In the genomic region with DNA sequence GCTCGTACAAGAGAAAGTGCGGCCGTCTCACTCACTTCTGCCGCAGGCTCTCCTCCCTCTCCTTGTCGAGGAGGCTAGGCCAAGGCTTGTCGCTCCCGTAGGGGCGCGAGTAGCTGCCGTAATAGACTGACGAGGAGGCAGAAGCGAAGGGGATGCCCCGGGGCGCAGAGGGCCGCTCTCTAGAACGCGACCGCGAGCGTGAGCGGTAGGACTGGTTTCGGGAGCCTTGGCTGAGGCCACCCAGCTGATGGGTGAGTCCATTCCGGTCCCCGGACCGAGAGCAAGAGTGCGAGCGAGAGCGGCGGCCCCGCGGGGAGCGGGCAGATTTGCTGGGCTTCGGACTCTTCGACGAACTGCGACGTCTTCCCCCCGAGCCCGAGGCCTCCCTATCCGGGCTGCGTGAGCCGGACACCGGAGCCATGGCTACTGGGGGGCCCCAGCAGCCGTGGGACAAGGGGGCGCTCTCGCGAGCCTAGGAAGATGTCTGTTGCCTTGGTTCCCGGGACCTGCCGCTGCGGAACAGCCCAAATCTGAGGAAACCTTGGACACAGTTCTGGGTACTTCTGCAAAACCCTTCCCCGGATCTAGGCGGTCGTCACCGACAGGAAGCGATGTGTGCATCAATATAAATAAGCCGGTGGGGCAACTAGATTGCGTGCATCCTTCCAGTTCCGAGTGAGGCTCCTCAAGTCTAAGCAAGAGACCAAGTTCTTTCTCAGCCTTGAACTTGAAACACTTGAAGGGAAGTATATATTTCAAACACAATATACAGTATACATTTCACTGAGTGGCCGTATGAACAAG, we compare ENCODE assay signal across 1 cellular context.
A peak's percentile ranks its signal among the peaks of the same experiment; 100 is the strongest.
TF ChIP-seq lines count a peak whose summit lies in the region.

TSS of gene NKAP (minus strand) at position 567 of the 804 bp plus-strand sequence. CDS start at position 421, 146 bp downstream.

TF ChIP-seq in HepG2, 621 proteins besides CTCF, POLR2A, EP300 and RAD21 (continued from another document and continues in another):
- TF ChIP-seq, protein P1, sequence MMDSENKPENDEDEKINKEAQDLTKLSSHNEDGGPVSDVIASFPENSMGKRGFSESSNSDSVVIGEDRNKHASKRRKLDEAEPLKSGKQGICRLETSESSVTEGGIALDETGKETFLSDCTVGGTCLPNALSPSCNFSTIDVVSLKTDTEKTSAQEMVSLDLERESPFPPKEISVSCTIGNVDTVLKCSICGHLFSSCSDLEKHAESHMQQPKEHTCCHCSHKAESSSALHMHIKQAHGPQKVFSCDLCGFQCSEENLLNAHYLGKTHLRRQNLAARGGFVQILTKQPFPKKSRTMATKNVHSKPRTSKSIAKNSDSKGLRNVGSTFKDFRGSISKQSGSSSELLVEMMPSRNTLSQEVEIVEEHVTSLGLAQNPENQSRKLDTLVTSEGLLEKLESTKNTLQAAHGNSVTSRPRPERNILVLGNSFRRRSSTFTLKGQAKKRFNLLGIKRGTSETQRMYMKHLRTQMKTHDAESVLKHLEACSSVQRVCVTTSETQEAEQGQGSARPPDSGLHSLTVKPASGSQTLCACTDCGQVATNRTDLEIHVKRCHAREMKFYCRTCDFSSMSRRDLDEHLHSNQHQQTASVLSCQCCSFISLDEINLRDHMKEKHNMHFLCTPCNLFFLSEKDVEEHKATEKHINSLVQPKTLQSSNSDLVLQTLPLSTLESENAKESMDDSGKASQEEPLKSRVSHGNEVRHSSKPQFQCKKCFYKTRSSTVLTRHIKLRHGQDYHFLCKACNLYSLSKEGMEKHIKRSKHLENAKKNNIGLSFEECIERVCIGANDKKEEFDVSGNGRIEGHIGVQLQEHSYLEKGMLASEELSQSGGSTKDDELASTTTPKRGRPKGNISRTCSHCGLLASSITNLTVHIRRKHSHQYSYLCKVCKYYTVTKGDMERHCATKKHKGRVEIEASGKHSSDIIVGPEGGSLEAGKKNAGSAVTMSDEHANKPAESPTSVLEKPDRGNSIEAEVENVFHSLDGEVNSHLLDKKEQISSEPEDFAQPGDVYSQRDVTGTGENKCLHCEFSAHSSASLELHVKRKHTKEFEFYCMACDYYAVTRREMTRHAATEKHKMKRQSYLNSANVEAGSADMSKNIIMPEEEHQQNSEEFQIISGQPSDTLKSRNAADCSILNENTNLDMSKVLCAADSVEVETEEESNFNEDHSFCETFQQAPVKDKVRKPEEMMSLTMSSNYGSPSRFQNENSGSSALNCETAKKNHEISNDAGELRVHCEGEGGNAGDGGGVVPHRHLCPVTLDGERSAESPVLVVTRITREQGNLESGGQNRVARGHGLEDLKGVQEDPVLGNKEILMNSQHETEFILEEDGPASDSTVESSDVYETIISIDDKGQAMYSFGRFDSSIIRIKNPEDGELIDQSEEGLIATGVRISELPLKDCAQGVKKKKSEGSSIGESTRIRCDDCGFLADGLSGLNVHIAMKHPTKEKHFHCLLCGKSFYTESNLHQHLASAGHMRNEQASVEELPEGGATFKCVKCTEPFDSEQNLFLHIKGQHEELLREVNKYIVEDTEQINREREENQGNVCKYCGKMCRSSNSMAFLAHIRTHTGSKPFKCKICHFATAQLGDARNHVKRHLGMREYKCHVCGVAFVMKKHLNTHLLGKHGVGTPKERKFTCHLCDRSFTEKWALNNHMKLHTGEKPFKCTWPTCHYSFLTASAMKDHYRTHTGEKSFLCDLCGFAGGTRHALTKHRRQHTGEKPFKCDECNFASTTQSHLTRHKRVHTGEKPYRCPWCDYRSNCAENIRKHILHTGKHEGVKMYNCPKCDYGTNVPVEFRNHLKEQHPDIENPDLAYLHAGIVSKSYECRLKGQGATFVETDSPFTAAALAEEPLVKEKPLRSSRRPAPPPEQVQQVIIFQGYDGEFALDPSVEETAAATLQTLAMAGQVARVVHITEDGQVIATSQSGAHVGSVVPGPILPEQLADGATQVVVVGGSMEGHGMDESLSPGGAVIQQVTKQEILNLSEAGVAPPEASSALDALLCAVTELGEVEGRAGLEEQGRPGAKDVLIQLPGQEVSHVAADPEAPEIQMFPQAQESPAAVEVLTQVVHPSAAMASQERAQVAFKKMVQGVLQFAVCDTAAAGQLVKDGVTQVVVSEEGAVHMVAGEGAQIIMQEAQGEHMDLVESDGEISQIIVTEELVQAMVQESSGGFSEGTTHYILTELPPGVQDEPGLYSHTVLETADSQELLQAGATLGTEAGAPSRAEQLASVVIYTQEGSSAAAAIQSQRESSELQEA (CRISPR knock-in tag; IDR thresholded peaks at IDR 0.05; ENCODE audit: not compliant biosample characterization), result no peak
- no peak for TF ChIP-seq KLF13 (CRISPR knock-in tag; IDR thresholded peaks at IDR 0.05)
- no peak for TF ChIP-seq ZNF234 (CRISPR knock-in tag; conservative IDR thresholded peaks at IDR 0.05)
- TF ChIP-seq TIGD3 (CRISPR knock-in tag; IDR thresholded peaks at IDR 0.05; ENCODE audit: borderline replicate concordance), result no peak
- no peak for TF ChIP-seq MTA3 (CRISPR knock-in tag; IDR thresholded peaks at IDR 0.05)
- no peak for TF ChIP-seq SRSF9 (IDR thresholded peaks at IDR 0.05; ENCODE audit: borderline replicate concordance, insufficient read depth, low read depth, low read length, poor library complexity, severe bottlenecking)
- peak; percentile 52; the same call in 1 of the 2 replicates for TF ChIP-seq ZNF777 (CRISPR knock-in tag; IDR thresholded peaks at IDR 0.05)
- TF ChIP-seq ZSCAN31 (CRISPR knock-in tag; IDR thresholded peaks at IDR 0.05; ENCODE audit: low read depth), result peak; percentile 39; the same call in 1 of the 2 replicates
- TF ChIP-seq PATZ1 (CRISPR knock-in tag; IDR thresholded peaks at IDR 0.05), result peak; percentile 87
- TF ChIP-seq, protein P2, sequence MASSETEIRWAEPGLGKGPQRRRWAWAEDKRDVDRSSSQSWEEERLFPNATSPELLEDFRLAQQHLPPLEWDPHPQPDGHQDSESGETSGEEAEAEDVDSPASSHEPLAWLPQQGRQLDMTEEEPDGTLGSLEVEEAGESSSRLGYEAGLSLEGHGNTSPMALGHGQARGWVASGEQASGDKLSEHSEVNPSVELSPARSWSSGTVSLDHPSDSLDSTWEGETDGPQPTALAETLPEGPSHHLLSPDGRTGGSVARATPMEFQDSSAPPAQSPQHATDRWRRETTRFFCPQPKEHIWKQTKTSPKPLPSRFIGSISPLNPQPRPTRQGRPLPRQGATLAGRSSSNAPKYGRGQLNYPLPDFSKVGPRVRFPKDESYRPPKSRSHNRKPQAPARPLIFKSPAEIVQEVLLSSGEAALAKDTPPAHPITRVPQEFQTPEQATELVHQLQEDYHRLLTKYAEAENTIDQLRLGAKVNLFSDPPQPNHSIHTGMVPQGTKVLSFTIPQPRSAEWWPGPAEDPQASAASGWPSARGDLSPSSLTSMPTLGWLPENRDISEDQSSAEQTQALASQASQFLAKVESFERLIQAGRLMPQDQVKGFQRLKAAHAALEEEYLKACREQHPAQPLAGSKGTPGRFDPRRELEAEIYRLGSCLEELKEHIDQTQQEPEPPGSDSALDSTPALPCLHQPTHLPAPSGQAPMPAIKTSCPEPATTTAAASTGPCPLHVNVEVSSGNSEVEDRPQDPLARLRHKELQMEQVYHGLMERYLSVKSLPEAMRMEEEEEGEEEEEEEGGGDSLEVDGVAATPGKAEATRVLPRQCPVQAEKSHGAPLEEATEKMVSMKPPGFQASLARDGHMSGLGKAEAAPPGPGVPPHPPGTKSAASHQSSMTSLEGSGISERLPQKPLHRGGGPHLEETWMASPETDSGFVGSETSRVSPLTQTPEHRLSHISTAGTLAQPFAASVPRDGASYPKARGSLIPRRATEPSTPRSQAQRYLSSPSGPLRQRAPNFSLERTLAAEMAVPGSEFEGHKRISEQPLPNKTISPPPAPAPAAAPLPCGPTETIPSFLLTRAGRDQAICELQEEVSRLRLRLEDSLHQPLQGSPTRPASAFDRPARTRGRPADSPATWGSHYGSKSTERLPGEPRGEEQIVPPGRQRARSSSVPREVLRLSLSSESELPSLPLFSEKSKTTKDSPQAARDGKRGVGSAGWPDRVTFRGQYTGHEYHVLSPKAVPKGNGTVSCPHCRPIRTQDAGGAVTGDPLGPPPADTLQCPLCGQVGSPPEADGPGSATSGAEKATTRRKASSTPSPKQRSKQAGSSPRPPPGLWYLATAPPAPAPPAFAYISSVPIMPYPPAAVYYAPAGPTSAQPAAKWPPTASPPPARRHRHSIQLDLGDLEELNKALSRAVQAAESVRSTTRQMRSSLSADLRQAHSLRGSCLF (CRISPR knock-in tag; IDR thresholded peaks at IDR 0.05; ENCODE audit: borderline replicate concordance), result no peak
- TF ChIP-seq, protein P3, sequence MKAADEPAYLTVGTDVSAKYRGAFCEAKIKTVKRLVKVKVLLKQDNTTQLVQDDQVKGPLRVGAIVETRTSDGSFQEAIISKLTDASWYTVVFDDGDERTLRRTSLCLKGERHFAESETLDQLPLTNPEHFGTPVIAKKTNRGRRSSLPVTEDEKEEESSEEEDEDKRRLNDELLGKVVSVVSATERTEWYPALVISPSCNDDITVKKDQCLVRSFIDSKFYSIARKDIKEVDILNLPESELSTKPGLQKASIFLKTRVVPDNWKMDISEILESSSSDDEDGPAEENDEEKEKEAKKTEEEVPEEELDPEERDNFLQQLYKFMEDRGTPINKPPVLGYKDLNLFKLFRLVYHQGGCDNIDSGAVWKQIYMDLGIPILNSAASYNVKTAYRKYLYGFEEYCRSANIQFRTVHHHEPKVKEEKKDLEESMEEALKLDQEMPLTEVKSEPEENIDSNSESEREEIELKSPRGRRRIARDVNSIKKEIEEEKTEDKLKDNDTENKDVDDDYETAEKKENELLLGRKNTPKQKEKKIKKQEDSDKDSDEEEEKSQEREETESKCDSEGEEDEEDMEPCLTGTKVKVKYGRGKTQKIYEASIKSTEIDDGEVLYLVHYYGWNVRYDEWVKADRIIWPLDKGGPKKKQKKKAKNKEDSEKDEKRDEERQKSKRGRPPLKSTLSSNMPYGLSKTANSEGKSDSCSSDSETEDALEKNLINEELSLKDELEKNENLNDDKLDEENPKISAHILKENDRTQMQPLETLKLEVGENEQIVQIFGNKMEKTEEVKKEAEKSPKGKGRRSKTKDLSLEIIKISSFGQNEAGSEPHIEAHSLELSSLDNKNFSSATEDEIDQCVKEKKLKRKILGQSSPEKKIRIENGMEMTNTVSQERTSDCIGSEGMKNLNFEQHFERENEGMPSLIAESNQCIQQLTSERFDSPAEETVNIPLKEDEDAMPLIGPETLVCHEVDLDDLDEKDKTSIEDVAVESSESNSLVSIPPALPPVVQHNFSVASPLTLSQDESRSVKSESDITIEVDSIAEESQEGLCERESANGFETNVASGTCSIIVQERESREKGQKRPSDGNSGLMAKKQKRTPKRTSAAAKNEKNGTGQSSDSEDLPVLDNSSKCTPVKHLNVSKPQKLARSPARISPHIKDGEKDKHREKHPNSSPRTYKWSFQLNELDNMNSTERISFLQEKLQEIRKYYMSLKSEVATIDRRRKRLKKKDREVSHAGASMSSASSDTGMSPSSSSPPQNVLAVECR (CRISPR knock-in tag; IDR thresholded peaks at IDR 0.05; ENCODE audit: borderline replicate concordance), result peak; percentile 71; the same call in 1 of the 2 replicates
- no peak for TF ChIP-seq NR3C1 (CRISPR knock-in tag; IDR thresholded peaks at IDR 0.05)
- TF ChIP-seq, protein P4, sequence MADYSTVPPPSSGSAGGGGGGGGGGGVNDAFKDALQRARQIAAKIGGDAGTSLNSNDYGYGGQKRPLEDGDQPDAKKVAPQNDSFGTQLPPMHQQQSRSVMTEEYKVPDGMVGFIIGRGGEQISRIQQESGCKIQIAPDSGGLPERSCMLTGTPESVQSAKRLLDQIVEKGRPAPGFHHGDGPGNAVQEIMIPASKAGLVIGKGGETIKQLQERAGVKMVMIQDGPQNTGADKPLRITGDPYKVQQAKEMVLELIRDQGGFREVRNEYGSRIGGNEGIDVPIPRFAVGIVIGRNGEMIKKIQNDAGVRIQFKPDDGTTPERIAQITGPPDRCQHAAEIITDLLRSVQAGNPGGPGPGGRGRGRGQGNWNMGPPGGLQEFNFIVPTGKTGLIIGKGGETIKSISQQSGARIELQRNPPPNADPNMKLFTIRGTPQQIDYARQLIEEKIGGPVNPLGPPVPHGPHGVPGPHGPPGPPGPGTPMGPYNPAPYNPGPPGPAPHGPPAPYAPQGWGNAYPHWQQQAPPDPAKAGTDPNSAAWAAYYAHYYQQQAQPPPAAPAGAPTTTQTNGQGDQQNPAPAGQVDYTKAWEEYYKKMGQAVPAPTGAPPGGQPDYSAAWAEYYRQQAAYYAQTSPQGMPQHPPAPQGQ (CRISPR knock-in tag; IDR thresholded peaks at IDR 0.05; ENCODE audit: borderline replicate concordance), result no peak
- TF ChIP-seq, protein P5, sequence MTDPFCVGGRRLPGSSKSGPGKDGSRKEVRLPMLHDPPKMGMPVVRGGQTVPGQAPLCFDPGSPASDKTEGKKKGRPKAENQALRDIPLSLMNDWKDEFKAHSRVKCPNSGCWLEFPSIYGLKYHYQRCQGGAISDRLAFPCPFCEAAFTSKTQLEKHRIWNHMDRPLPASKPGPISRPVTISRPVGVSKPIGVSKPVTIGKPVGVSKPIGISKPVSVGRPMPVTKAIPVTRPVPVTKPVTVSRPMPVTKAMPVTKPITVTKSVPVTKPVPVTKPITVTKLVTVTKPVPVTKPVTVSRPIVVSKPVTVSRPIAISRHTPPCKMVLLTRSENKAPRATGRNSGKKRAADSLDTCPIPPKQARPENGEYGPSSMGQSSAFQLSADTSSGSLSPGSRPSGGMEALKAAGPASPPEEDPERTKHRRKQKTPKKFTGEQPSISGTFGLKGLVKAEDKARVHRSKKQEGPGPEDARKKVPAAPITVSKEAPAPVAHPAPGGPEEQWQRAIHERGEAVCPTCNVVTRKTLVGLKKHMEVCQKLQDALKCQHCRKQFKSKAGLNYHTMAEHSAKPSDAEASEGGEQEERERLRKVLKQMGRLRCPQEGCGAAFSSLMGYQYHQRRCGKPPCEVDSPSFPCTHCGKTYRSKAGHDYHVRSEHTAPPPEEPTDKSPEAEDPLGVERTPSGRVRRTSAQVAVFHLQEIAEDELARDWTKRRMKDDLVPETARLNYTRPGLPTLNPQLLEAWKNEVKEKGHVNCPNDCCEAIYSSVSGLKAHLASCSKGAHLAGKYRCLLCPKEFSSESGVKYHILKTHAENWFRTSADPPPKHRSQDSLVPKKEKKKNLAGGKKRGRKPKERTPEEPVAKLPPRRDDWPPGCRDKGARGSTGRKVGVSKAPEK (CRISPR knock-in tag; IDR thresholded peaks at IDR 0.05; ENCODE audit: borderline replicate concordance), result no peak
- TF ChIP-seq DMAP1 (CRISPR knock-in tag; IDR thresholded peaks at IDR 0.05), result 0 out of 2 replicates have a peak, but pooled peaks have one; percentile 32
- TF ChIP-seq ZNF674 (CRISPR knock-in tag; IDR thresholded peaks at IDR 0.05; ENCODE audit: low read depth), result no peak
- no peak for TF ChIP-seq ESRRA (CRISPR knock-in tag; IDR thresholded peaks at IDR 0.05; ENCODE audit: low read depth)
